In the genomic region with DNA sequence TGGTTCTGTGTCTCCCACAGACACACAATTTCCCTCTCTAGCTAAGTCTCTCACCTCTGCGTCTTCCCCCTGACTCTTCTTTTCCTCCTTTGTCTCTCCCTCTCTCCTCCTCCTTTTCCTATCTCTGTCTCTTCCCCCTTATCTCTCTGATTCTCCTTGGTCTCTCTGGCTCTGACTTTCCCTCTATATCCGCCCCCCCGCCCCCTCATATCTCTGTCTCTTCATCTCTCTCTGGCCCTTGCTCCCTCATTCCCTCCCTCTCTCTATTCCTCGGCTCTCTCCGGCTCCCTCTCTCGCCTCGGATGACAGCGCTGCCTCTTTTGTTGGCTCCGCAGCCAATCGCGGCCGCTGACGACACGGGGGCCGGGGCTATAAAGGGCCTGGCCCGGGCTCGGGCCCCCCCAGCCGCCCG, we compare ENCODE assay signal across 8 cellular contexts. TPM values are rescaled to one million over a fixed set of nuclear protein-coding genes. Genes with fewer than 3 reads are reported as not detected.
A peak's percentile ranks its signal among the peaks of the same experiment; 100 is the strongest.
DNase-seq lines count a peak whose midpoint lies in the region; ATAC-seq and TF ChIP-seq lines count a peak whose summit lies in the region.

Gene GDF11, plus strand, starts transcription at position 404 of the 412 bp plus-strand sequence. CDS start 195 bp downstream, outside the sequence.

- H3K36me3 Mint-ChIP-seq in activated CD8-positive, alpha-beta memory T cell treated with anti-CD3 and anti-CD28 coated beads, Interleukin-2, amount 10 ng/mL, durations not matched to agents 7 days and 5 days, result peaks cover 4% of the 10 kb centered on the region

- peak; percentile 62 for DNase-seq in HT1080 (ENCODE audit: low read depth)
- DNase-seq in NOMO-1 treated with dmso at 0.1 percent for 144 hours (lab: John Stamatoyannopoulos, UW; ENCODE audit: unreplicated experiment), result peak; percentile 37
- DNase-seq in activated CD8-positive, alpha-beta memory T cell treated with anti-CD3 and anti-CD28 coated beads, Interleukin-2, amount 10 ng/mL, durations not matched to agents 7 days and 5 days, result peak; percentile 83
- peak; percentile 83 for DNase-seq in epidermal melanocyte (ENCODE audit: insufficient read length, low spot score)
- peak; percentile 85 for DNase-seq in midbrain (lab: John Stamatoyannopoulos, UW)
- peak; percentile 85 for DNase-seq in stimulated activated CD8-positive, alpha-beta memory T cell treated with anti-CD3 and anti-CD28 coated beads, Interleukin-4, amount 100 ng/mL, for 48 hours

- TF ChIP-seq CTCF in 22Rv1 (IDR thresholded peaks at IDR 0.05), result no peak

- H3K27ac ChIP-seq in 22Rv1, result peak within 1 kb of the TSS; percentile 79

- peaks cover 8% of the 10 kb centered on the region for H3K27me3 Mint-ChIP-seq in activated CD8-positive, alpha-beta memory T cell treated with anti-CD3 and anti-CD28 coated beads, Interleukin-2, amount 10 ng/mL, durations not matched to agents 7 days and 5 days

- CTCF ChIA-PET in activated CD8-positive, alpha-beta memory T cell treated with anti-CD3 and anti-CD28 coated beads, Interleukin-2, amount 10 ng/mL, durations not matched to agents 7 days and 5 days (lab: Charles Lee), result interaction anchor here (1.1 to 3.1 kb wide), 6 partner anchors 10 to 197 kb away, joined by 3 to 17 read pairs (median 9); no protein-coding TSS in a partner anchor

- peak; percentile 36 for ATAC-seq in GM18868 (IDR thresholded peaks at IDR 0.05; ENCODE audit: unreplicated experiment)
- peak; percentile 69 for ATAC-seq in activated CD8-positive, alpha-beta memory T cell treated with anti-CD3 and anti-CD28 coated beads, Interleukin-2, amount 10 ng/mL, durations not matched to agents 7 days and 5 days

- H3K27ac Mint-ChIP-seq in activated CD8-positive, alpha-beta memory T cell treated with anti-CD3 and anti-CD28 coated beads, Interleukin-2, amount 10 ng/mL, durations not matched to agents 7 days and 5 days, result peak within 1 kb of the TSS; percentile 41

- H3K9me3 Mint-ChIP-seq in activated CD8-positive, alpha-beta memory T cell treated with anti-CD3 and anti-CD28 coated beads, Interleukin-2, amount 10 ng/mL, durations not matched to agents 7 days and 5 days (ENCODE audit: low read depth), result no peaks in the 10 kb centered on the region

- H3K4me3 Mint-ChIP-seq in activated CD8-positive, alpha-beta memory T cell treated with anti-CD3 and anti-CD28 coated beads, Interleukin-2, amount 10 ng/mL, durations not matched to agents 7 days and 5 days, result peak within 1 kb of the TSS; percentile 84

- peaks cover 38% of the 10 kb centered on the region for H3K4me1 Mint-ChIP-seq in activated CD8-positive, alpha-beta memory T cell treated with anti-CD3 and anti-CD28 coated beads, Interleukin-2, amount 10 ng/mL, durations not matched to agents 7 days and 5 days

RNA-seq across cellular contexts. Expression of gene GDF11, which starts in this region (rescaled TPM):
- 11.1 and 12.5 TPM in 2 replicates for total RNA-seq in HT1080 (2014; rRNA removed; shearing (Covaris generic))
- polyA plus RNA-seq in HT1080 (2015; cell fraction: cytosol; rRNA removed), result 13.6 and 14.4 TPM in 2 replicates
- polyA plus RNA-seq in HT1080 (2015; cell fraction: nucleus; rRNA removed), result 6.5 and 7.0 TPM in 2 replicates
- 10 to 100 TPM; 10.9 to 14.1 TPM for total RNA-seq in activated CD8-positive, alpha-beta memory T cell treated with anti-CD3 and anti-CD28 coated beads, Interleukin-2, amount 10 ng/mL, durations not matched to agents 7 days and 5 days

Comparison
In these comparisons a context has a peak if more than half of its experiments do, and no peak if none do; other contexts are left out.
1. Peak in every context shown above with its lines: DNase-seq, ATAC-seq and H3K27ac ChIP-seq.